Comparison of ENCODE assay signal across 17 cellular contexts in genomic region chr20:32344835-32345506, GRCh38. TPM values are rescaled to one million over a fixed set of nuclear protein-coding genes. Genes with fewer than 3 reads are reported as not detected.
DNase-seq lines count a peak whose midpoint lies in the region; TF ChIP-seq lines count a peak whose summit lies in the region.
"Had no signal": no experiment of that assay in that cellular context is flagged by ENCODE, and none has a peak within 500 bp of the region (broad histone marks: within the 10 kb centered on the region; RNA-seq: fewer than 3 reads in every experiment).

No MANE protein-coding gene starts in this region.

- peak overlapping the region; percentile 43 for H2AFZ ChIP-seq in neuronal stem cell (ENCODE audit: low read length)

- H3K27ac ChIP-seq in ectodermal cell (ENCODE audit: insufficient read depth, low read depth, low read length, poor library complexity, severe bottlenecking): peak overlapping the region; percentile 68
- peak overlapping the region; percentile 53 for H3K27ac ChIP-seq in neuronal stem cell (replicated peaks; ENCODE audit: low read length)
- H3K27ac ChIP-seq in WERI-Rb-1: no peak overlapping the region
- H3K27ac ChIP-seq: suprapubic skin had no signal

- WGBS in ectodermal cell, 2 experiments: 39 to 43% methylated on average over 7 of the region's 7 CpGs
- no CpG with 5 or more reads among the region's 7 CpGs for WGBS in neuronal stem cell (ENCODE audit: extremely low coverage in 2 of 2, insufficient read length in 2 of 2, insufficient replicate concordance in 1 of 2), 2 donors

- peak in 2 of 3 experiments; percentile 37 to 56 for DNase-seq in NCI-H1417 (lab: John Stamatoyannopoulos, UW)
- no peak for DNase-seq in NCI-H1417 treated with DMSO at 0.1 percent for 48 hours (lab: John Stamatoyannopoulos, UW)
- peak; percentile 47 for DNase-seq in NCI-H345 (lab: John Stamatoyannopoulos, UW)
- no peak for DNase-seq in neuronal stem cell (ENCODE audit: low spot score)
- DNase-seq in activated CD4-positive, alpha-beta T cell treated with anti-CD3 and anti-CD28 coated beads, Interleukin-2, amount 50 U/mL, for 1 hour: no peak
- DNase-seq in WERI-Rb-1: no peak
- no peak for DNase-seq in H4 (ENCODE audit: low spot score)
- DNase-seq: activated gamma-delta T cell; aorta; CD4-positive, alpha-beta T cell; NCI-H1436; NCI-H510A treated with DMSO at 0.1 percent for 48 hours; stimulated activated CD4-positive, alpha-beta T cell treated with anti-CD3 and anti-CD28 coated beads, Interleukin-2, amount 100 ng/mL, for 24 hours; SW 1271 had no signal

- no peak overlapping the region for H3K4me2 ChIP-seq in neuronal stem cell (ENCODE audit: insufficient read depth, low read length, poor library complexity, severe bottlenecking)

- H3K18ac ChIP-seq in neuronal stem cell (ENCODE audit: low read length): no peak overlapping the region

- H3K4ac ChIP-seq in neuronal stem cell (ENCODE audit: low read length): no peak overlapping the region

- no peak overlapping the region for H2BK15ac ChIP-seq in neuronal stem cell (ENCODE audit: low read length)

- no peak overlapping the region for H4K8ac ChIP-seq in neuronal stem cell (ENCODE audit: low read depth, low read length)

- no peak overlapping the region for H2BK12ac ChIP-seq in neuronal stem cell (ENCODE audit: low read length)

- H3K9me3 ChIP-seq in ectodermal cell (ENCODE audit: control insufficient read depth, low read length) (no peaks in the 10 kb centered on the region), neuronal stem cell (replicated peaks in 1 of 2; ENCODE audit: control insufficient read depth in 2 of 2, insufficient read depth in 1 of 2, low read depth in 1 of 2, low read length in 2 of 2) (no peaks in the 10 kb centered on the region), WERI-Rb-1 (ENCODE audit: severe bottlenecking) (no peaks in the 10 kb centered on the region)
- H3K9me3 ChIP-seq: HAP-1, suprapubic skin had no signal

- TF ChIP-seq CTCF in WERI-Rb-1 (IDR thresholded peaks at IDR 0.05; ENCODE audit: low read depth, low read length): no peak

- no peak overlapping the region for H3K23ac ChIP-seq in neuronal stem cell (ENCODE audit: low read depth, low read length, poor library complexity)

- H2AK5ac ChIP-seq in neuronal stem cell (ENCODE audit: low read depth, low read length): no peak overlapping the region

- no peak overlapping the region for H2BK5ac ChIP-seq in neuronal stem cell (ENCODE audit: low read length)

- H3K4me3 ChIP-seq in ectodermal cell (ENCODE audit: insufficient read depth, low read depth, low read length) (no peak overlapping the region), neuronal stem cell (ENCODE audit: low read length in 2 of 2) (no peak overlapping the region), WERI-Rb-1 (ENCODE audit: low read depth, low read length) (no peak overlapping the region)
- H3K4me3 ChIP-seq: HAP-1, suprapubic skin had no signal

- H3K36me3 ChIP-seq in ectodermal cell (ENCODE audit: control insufficient read depth, insufficient read depth, low read length): no peaks in the 10 kb centered on the region
- no peaks in the 10 kb centered on the region for H3K36me3 ChIP-seq in neuronal stem cell (replicated peaks in 1 of 2; ENCODE audit: control insufficient read depth in 2 of 2, insufficient read depth in 2 of 2, low read length in 2 of 2)
- H3K36me3 ChIP-seq in WERI-Rb-1: no peaks in the 10 kb centered on the region
- H3K36me3 ChIP-seq: HAP-1, suprapubic skin had no signal

- H2BK120ac ChIP-seq in neuronal stem cell (ENCODE audit: low read depth, low read length): no peak overlapping the region

- H3K4me1 ChIP-seq in ectodermal cell (ENCODE audit: control insufficient read depth, insufficient read depth, low read length) (peaks cover 10% of the 10 kb centered on the region), neuronal stem cell (ENCODE audit: control insufficient read depth in 2 of 2, insufficient read depth in 1 of 2, low read depth in 1 of 2, low read length in 2 of 2) (peaks cover 8 to 13% of the 10 kb centered on the region in 2 donors)
- H3K4me1 ChIP-seq: HAP-1 had no signal

- H3K9ac ChIP-seq in neuronal stem cell (ENCODE audit: low read depth, low read length, poor library complexity): no peak overlapping the region

- H3K14ac ChIP-seq in neuronal stem cell (ENCODE audit: low read length): no peak overlapping the region

- no peaks in the 10 kb centered on the region for H3K27me3 ChIP-seq in ectodermal cell (ENCODE audit: control insufficient read depth, insufficient read depth, low read length, poor library complexity, severe bottlenecking)
- H3K27me3 ChIP-seq in neuronal stem cell (ENCODE audit: control insufficient read depth in 3 of 3, insufficient read depth in 3 of 3, low read depth in 1 of 3, low read length in 3 of 3): no peaks in the 10 kb centered on the region
- no peaks in the 10 kb centered on the region for H3K27me3 ChIP-seq in WERI-Rb-1 (ENCODE audit: insufficient read depth, low read depth, severe bottlenecking)
- H3K27me3 ChIP-seq: suprapubic skin had no signal

- H3K79me1 ChIP-seq in neuronal stem cell (ENCODE audit: low read depth, low read length): no peaks in the 10 kb centered on the region

- no peak overlapping the region for H4K91ac ChIP-seq in neuronal stem cell (ENCODE audit: low read depth, low read length, poor library complexity)

RNA-seq across cellular contexts. Expression of gene ASXL1, which starts 13.2 kb away (rescaled TPM):
- polyA plus RNA-seq in ectodermal cell (2013, experiment 1 of 4): 76.3 TPM
- polyA plus RNA-seq in ectodermal cell (2013, experiment 2 of 4): 87.0 TPM
- 57.4 TPM for polyA plus RNA-seq in ectodermal cell (2013, experiment 3 of 4)
- 64.3 TPM for polyA plus RNA-seq in ectodermal cell (2013, experiment 4 of 4)
- 48.1 TPM for polyA plus RNA-seq in neuronal stem cell (2013, experiment 1 of 2)
- 48.3 TPM for polyA plus RNA-seq in neuronal stem cell (2013, experiment 2 of 2)
- total RNA-seq in H4 (2014; rRNA removed; shearing (Covaris generic)): 13.7 and 17.6 TPM in 2 replicates

Comparison
In these comparisons a context has a peak if more than half of its experiments do, and no peak if none do; other contexts are left out.
1. DNase-seq: peak in NCI-H1417 (2 of 3) and NCI-H345 (single experiment); none in NCI-H1417 treated with DMSO at 0.1 percent for 48 hours (single experiment), neuronal stem cell (single experiment), activated CD4-positive, alpha-beta T cell treated with anti-CD3 and anti-CD28 coated beads, Interleukin-2, amount 50 U/mL, for 1 hour (single experiment), WERI-Rb-1 (single experiment) and H4 (single experiment).